Comparison of ENCODE assay signal across 1 cellular context in the genomic region with DNA sequence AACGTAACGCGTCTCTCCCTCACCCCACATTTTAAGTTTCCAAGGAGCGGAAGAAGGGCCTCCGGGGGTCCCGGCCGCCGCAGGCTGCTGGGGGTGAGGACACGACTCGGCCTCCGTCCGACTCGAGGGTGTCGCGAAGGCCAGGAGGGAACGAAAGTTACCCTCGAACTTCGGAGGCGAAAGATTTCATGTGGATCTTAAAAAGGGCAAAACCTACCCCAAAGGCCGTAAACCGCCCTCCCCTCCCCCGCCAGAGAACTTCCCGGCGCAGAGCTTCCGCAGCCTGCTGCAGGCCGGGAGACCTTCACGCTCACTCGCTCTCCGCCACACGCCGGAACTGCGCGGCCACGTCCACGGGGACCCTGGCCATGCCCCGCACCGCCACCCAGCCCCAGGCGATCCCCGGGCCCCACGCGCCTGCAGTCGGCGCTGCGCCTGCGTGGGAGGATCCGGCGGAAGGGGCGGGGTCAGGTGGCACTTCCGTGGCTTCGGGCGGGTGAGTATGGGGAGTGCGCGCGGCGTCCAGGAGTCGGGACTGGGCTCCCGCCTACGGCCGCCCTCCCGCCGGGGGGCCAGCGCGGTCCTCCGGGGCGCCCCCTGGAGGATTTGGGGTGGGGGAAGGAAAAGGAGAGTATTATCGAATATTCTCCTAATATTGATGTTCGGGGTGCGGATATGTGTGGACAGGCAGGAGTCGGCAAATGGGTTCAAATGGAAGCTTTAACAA.
A peak's percentile ranks its signal among the peaks of the same experiment; 100 is the strongest.
TF ChIP-seq lines count a peak whose summit lies in the region.

A gene (plus strand): TSS at position 474 of the 727 bp plus-strand sequence. CDS start 19,755 bp downstream, outside the sequence.

TF ChIP-seq in K562, 482 proteins besides CTCF, POLR2A, EP300 and RAD21 (continued from another document and continues in another):
- TF ChIP-seq, protein P1, sequence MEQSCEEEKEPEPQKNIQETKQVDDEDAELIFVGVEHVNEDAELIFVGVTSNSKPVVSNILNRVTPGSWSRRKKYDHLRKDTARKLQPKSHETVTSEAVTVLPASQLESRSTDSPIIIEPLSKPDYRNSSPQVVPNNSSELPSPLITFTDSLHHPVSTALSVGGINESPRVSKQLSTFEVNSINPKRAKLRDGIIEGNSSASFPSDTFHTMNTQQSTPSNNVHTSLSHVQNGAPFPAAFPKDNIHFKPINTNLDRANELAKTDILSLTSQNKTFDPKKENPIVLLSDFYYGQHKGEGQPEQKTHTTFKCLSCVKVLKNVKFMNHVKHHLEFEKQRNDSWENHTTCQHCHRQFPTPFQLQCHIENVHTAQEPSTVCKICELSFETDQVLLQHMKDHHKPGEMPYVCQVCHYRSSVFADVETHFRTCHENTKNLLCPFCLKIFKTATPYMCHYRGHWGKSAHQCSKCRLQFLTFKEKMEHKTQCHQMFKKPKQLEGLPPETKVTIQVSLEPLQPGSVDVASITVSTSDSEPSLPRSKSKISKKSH (CRISPR knock-in tag; IDR thresholded peaks at IDR 0.05) = no peak
- TF ChIP-seq THRAP3 (IDR thresholded peaks at IDR 0.05; ENCODE audit: borderline replicate concordance) (no peak), COPS2 (conservative IDR thresholded peaks at IDR 0.05) (no peak), YY1 (IDR thresholded peaks at IDR 0.05; ENCODE audit: borderline replicate concordance in 1 of 3, control insufficient read depth in 1 of 3, extremely low read depth in 1 of 3, insufficient read depth in 3 of 3, insufficient read length in 1 of 3, insufficient replicate concordance in 2 of 3, low read depth in 1 of 3, low read length in 2 of 3) (peak in 2 of 3 experiments; percentile 62 to 71), IRF2 (CRISPR knock-in tag; IDR thresholded peaks at IDR 0.05) (no peak), POLR2H (tag; IDR thresholded peaks at IDR 0.05; ENCODE audit: low read depth) (peak; percentile 65), GTF2E2 (tag; IDR thresholded peaks at IDR 0.05) (peak; percentile 35; the same call in 1 of the 2 replicates), CREM (IDR thresholded peaks at IDR 0.05; ENCODE audit: low read depth) (peak; percentile 74), ZBTB1 (CRISPR knock-in tag; IDR thresholded peaks at IDR 0.05; ENCODE audit: borderline replicate concordance, low read depth) (no peak; the same call in 1 of the 2 replicates), ETV1 (tag; conservative IDR thresholded peaks at IDR 0.05; ENCODE audit: low read depth) (peak; percentile 72), ZNF354B (CRISPR knock-in tag; IDR thresholded peaks at IDR 0.05) (no peak), NFIC (IDR thresholded peaks at IDR 0.05) (peak; percentile 68), DIDO1 (tag; IDR thresholded peaks at IDR 0.05; ENCODE audit: low read depth) (no peak), BDP1 (IDR thresholded peaks at IDR 0.05; ENCODE audit: insufficient read depth, insufficient read length) (no peak), NELFE (IDR thresholded peaks at IDR 0.05; ENCODE audit: insufficient read depth, insufficient read length) (no peak), ZNF146 (CRISPR knock-in tag; IDR thresholded peaks at IDR 0.05; ENCODE audit: unreplicated experiment) (no peak), TOE1 (IDR thresholded peaks at IDR 0.05; ENCODE audit: borderline replicate concordance) (peak; percentile 36; the same call in 1 of the 2 replicates), TOE1 (CRISPR knock-in tag; IDR thresholded peaks at IDR 0.05; ENCODE audit: borderline replicate concordance, low read depth) (no peak), ZNF174 (CRISPR knock-in tag; IDR thresholded peaks at IDR 0.05) (no peak), PHB (CRISPR knock-in tag; IDR thresholded peaks at IDR 0.05) (no peak), RBM15 (IDR thresholded peaks at IDR 0.05; ENCODE audit: insufficient read depth, low read length) (no peak), CCAR2 (IDR thresholded peaks at IDR 0.05; ENCODE audit: low read depth, low read length) (no peak), BRCA1 (IDR thresholded peaks at IDR 0.05) (no peak), BRCA1 (CRISPR knock-in tag; IDR thresholded peaks at IDR 0.05) (no peak), ZFP1 (CRISPR knock-in tag; IDR thresholded peaks at IDR 0.05) (no peak), NRF1 (conservative IDR thresholded peaks at IDR 0.05 in 1 of 2, IDR thresholded peaks at IDR 0.05 in 1 of 2) (peak; percentile 95 to 96), BCOR (IDR thresholded peaks at IDR 0.05) (no peak), TAF7 (tag; IDR thresholded peaks at IDR 0.05) (0 out of 2 replicates have a peak, but pooled peaks have one; percentile 18), HDAC8 (tag; IDR thresholded peaks at IDR 0.05) (no peak), CHD1 (IDR thresholded peaks at IDR 0.05; ENCODE audit: low read length) (no peak), ZNF41 (CRISPR knock-in tag; conservative IDR thresholded peaks at IDR 0.05) (no peak), ZNF584 (CRISPR knock-in tag; IDR thresholded peaks at IDR 0.05; ENCODE audit: low read depth) (no peak), SRF (CRISPR knock-in tag; IDR thresholded peaks at IDR 0.05) (no peak), ERF (CRISPR knock-in tag; IDR thresholded peaks at IDR 0.05) (peak; percentile 19; the same call in 1 of the 2 replicates), FOXA3 (CRISPR knock-in tag; conservative IDR thresholded peaks at IDR 0.05 in 1 of 2, IDR thresholded peaks at IDR 0.05 in 1 of 2) (peak in 1 of 2 experiments; percentile 60; a peak in 1 of 4 replicates), CXXC5 (CRISPR knock-in tag; IDR thresholded peaks at IDR 0.05) (peak; percentile 86), ZNF384 (IDR thresholded peaks at IDR 0.05; ENCODE audit: low read depth, low read length) (0 out of 2 replicates have a peak, but pooled peaks have one; percentile 36)
- TF ChIP-seq, protein P2, sequence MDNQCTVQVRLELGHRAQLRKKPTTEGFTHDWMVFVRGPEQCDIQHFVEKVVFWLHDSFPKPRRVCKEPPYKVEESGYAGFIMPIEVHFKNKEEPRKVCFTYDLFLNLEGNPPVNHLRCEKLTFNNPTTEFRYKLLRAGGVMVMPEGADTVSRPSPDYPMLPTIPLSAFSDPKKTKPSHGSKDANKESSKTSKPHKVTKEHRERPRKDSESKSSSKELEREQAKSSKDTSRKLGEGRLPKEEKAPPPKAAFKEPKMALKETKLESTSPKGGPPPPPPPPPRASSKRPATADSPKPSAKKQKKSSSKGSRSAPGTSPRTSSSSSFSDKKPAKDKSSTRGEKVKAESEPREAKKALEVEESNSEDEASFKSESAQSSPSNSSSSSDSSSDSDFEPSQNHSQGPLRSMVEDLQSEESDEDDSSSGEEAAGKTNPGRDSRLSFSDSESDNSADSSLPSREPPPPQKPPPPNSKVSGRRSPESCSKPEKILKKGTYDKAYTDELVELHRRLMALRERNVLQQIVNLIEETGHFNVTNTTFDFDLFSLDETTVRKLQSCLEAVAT (IDR thresholded peaks at IDR 0.05) = no peak
- TF ChIP-seq, protein P3, sequence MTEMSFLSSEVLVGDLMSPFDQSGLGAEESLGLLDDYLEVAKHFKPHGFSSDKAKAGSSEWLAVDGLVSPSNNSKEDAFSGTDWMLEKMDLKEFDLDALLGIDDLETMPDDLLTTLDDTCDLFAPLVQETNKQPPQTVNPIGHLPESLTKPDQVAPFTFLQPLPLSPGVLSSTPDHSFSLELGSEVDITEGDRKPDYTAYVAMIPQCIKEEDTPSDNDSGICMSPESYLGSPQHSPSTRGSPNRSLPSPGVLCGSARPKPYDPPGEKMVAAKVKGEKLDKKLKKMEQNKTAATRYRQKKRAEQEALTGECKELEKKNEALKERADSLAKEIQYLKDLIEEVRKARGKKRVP (CRISPR knock-in tag; IDR thresholded peaks at IDR 0.05) = no peak
- TF ChIP-seq, protein P4, sequence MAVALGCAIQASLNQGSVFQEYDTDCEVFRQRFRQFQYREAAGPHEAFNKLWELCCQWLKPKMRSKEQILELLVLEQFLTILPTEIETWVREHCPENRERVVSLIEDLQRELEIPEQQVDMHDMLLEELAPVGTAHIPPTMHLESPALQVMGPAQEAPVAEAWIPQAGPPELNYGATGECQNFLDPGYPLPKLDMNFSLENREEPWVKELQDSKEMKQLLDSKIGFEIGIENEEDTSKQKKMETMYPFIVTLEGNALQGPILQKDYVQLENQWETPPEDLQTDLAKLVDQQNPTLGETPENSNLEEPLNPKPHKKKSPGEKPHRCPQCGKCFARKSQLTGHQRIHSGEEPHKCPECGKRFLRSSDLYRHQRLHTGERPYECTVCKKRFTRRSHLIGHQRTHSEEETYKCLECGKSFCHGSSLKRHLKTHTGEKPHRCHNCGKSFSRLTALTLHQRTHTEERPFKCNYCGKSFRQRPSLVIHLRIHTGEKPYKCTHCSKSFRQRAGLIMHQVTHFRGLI (CRISPR knock-in tag; IDR thresholded peaks at IDR 0.05) = no peak
- TF ChIP-seq, protein P5, sequence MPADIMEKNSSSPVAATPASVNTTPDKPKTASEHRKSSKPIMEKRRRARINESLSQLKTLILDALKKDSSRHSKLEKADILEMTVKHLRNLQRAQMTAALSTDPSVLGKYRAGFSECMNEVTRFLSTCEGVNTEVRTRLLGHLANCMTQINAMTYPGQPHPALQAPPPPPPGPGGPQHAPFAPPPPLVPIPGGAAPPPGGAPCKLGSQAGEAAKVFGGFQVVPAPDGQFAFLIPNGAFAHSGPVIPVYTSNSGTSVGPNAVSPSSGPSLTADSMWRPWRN (IDR thresholded peaks at IDR 0.05; ENCODE audit: low read depth) = no peak
- TF ChIP-seq, protein P6, sequence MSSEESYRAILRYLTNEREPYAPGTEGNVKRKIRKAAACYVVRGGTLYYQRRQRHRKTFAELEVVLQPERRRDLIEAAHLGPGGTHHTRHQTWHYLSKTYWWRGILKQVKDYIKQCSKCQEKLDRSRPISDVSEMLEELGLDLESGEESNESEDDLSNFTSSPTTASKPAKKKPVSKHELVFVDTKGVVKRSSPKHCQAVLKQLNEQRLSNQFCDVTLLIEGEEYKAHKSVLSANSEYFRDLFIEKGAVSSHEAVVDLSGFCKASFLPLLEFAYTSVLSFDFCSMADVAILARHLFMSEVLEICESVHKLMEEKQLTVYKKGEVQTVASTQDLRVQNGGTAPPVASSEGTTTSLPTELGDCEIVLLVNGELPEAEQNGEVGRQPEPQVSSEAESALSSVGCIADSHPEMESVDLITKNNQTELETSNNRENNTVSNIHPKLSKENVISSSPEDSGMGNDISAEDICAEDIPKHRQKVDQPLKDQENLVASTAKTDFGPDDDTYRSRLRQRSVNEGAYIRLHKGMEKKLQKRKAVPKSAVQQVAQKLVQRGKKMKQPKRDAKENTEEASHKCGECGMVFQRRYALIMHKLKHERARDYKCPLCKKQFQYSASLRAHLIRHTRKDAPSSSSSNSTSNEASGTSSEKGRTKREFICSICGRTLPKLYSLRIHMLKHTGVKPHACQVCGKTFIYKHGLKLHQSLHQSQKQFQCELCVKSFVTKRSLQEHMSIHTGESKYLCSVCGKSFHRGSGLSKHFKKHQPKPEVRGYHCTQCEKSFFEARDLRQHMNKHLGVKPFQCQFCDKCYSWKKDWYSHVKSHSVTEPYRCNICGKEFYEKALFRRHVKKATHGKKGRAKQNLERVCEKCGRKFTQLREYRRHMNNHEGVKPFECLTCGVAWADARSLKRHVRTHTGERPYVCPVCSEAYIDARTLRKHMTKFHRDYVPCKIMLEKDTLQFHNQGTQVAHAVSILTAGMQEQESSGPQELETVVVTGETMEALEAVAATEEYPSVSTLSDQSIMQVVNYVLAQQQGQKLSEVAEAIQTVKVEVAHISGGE (CRISPR knock-in tag; IDR thresholded peaks at IDR 0.05) = peak in 1 of 3 experiments; percentile 84; a peak in 2 of 6 replicates
- TF ChIP-seq, protein P7, sequence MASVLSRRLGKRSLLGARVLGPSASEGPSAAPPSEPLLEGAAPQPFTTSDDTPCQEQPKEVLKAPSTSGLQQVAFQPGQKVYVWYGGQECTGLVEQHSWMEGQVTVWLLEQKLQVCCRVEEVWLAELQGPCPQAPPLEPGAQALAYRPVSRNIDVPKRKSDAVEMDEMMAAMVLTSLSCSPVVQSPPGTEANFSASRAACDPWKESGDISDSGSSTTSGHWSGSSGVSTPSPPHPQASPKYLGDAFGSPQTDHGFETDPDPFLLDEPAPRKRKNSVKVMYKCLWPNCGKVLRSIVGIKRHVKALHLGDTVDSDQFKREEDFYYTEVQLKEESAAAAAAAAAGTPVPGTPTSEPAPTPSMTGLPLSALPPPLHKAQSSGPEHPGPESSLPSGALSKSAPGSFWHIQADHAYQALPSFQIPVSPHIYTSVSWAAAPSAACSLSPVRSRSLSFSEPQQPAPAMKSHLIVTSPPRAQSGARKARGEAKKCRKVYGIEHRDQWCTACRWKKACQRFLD (CRISPR knock-in tag; IDR thresholded peaks at IDR 0.05) = no peak
- TF ChIP-seq, protein P8, sequence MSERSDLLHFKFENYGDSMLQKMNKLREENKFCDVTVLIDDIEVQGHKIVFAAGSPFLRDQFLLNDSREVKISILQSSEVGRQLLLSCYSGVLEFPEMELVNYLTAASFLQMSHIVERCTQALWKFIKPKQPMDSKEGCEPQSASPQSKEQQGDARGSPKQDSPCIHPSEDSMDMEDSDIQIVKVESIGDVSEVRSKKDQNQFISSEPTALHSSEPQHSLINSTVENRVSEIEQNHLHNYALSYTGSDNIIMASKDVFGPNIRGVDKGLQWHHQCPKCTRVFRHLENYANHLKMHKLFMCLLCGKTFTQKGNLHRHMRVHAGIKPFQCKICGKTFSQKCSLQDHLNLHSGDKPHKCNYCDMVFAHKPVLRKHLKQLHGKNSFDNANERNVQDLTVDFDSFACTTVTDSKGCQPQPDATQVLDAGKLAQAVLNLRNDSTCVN (CRISPR knock-in tag; IDR thresholded peaks at IDR 0.05) = no peak
- TF ChIP-seq, protein P9, sequence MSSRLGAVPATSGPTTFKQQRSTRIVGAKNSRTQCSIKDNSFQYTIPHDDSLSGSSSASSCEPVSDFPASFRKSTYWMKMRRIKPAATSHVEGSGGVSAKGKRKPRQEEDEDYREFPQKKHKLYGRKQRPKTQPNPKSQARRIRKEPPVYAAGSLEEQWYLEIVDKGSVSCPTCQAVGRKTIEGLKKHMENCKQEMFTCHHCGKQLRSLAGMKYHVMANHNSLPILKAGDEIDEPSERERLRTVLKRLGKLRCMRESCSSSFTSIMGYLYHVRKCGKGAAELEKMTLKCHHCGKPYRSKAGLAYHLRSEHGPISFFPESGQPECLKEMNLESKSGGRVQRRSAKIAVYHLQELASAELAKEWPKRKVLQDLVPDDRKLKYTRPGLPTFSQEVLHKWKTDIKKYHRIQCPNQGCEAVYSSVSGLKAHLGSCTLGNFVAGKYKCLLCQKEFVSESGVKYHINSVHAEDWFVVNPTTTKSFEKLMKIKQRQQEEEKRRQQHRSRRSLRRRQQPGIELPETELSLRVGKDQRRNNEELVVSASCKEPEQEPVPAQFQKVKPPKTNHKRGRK (tag; IDR thresholded peaks at IDR 0.05) = no peak
- TF ChIP-seq, protein P10, sequence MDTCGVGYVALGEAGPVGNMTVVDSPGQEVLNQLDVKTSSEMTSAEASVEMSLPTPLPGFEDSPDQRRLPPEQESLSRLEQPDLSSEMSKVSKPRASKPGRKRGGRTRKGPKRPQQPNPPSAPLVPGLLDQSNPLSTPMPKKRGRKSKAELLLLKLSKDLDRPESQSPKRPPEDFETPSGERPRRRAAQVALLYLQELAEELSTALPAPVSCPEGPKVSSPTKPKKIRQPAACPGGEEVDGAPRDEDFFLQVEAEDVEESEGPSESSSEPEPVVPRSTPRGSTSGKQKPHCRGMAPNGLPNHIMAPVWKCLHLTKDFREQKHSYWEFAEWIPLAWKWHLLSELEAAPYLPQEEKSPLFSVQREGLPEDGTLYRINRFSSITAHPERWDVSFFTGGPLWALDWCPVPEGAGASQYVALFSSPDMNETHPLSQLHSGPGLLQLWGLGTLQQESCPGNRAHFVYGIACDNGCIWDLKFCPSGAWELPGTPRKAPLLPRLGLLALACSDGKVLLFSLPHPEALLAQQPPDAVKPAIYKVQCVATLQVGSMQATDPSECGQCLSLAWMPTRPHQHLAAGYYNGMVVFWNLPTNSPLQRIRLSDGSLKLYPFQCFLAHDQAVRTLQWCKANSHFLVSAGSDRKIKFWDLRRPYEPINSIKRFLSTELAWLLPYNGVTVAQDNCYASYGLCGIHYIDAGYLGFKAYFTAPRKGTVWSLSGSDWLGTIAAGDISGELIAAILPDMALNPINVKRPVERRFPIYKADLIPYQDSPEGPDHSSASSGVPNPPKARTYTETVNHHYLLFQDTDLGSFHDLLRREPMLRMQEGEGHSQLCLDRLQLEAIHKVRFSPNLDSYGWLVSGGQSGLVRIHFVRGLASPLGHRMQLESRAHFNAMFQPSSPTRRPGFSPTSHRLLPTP (IDR thresholded peaks at IDR 0.05; ENCODE audit: borderline replicate concordance, extremely low read depth, insufficient read length) = no peak
